In the genomic region with DNA sequence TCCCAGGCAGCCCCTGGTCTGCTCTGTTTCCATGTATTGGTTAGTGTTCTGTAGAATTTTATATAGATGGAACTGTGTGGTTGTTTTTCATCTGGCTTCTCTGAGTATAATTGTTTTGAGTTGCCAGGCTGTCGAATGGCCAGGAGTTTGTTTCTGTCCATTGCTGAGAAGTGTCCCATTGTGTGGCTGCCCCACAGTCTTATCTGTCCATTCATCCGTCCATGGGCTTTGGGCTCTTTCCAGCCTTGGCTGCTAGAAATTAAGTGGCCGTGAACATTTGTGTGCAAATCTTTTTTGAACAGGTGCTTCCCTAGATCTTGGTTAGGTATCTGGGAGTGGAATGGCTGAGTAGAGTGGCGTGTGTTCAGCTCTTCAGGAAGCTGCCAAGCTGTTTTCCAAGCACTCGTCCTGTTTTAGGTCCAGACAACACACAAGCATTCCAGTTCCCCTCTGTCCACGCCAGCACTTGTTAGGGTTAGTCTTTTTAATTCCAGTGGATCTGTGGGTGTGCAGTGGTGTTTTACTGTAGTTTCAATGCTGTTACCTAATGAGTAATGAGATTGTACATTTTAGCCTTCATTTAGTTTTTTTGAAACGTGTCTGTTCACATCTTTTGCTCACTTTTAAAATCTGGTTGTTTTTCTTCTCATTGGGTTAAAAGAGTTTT, we compare ENCODE assay signal across 20 cellular contexts.
"Had no signal": no experiment of that assay in that cellular context is flagged by ENCODE, and none has a peak within 500 bp of the region (broad histone marks: within the 10 kb centered on the region; RNA-seq: fewer than 3 reads in every experiment).

No MANE protein-coding gene starts in this region.

- H3K4me3 Mint-ChIP-seq: activated CD4-positive, alpha-beta memory T cell treated with anti-CD3 and anti-CD28 coated beads for 36 hours; brain; dendritic cell treated with granulocyte-macrophage colony-stimulating factor and Interleukin-4, amounts not matched to agents 40 ng/mL and 50 ng/mL, for 4 days; nephron; stimulated activated naive CD8-positive, alpha-beta T cell treated with anti-CD3 and anti-CD28 coated beads, Interleukin-15, Interleukin-2, amounts not matched to agents 100 ng/mL and 50 ng/mL, for 24 hours had no signal

- DNase-seq: activated CD4-positive, alpha-beta memory T cell treated with anti-CD3 and anti-CD28 coated beads for 36 hours; activated CD4-positive, alpha-beta T cell treated with anti-CD3 and anti-CD28 coated beads for 48 hours; activated CD4-positive, CD25-positive, alpha-beta regulatory T cell; anterior cingulate cortex; effector CD4-positive, alpha-beta T cell; foreskin melanocyte; hippocampal formation; left ventricle myocardium inferior; midbrain; ovary; stimulated activated CD4-positive, alpha-beta T cell treated with anti-CD3 and anti-CD28 coated beads, Interleukin-2, amount 100 ng/mL, for 48 hours; stimulated activated CD8-positive, alpha-beta memory T cell treated with anti-CD3 and anti-CD28 coated beads, Interleukin-4, amount 100 ng/mL, for 48 hours had no signal

- H3K27me3 Mint-ChIP-seq: activated CD4-positive, alpha-beta memory T cell treated with anti-CD3 and anti-CD28 coated beads for 36 hours; brain; dendritic cell treated with granulocyte-macrophage colony-stimulating factor and Interleukin-4, amounts not matched to agents 40 ng/mL and 50 ng/mL, for 4 days; stimulated activated naive CD8-positive, alpha-beta T cell treated with anti-CD3 and anti-CD28 coated beads, Interleukin-15, Interleukin-2, amounts not matched to agents 100 ng/mL and 50 ng/mL, for 24 hours had no signal

- H3K27ac ChIP-seq: left ventricle myocardium inferior, neutrophil, ovary, tibial nerve had no signal

- H3K36me3 ChIP-seq: ovary had no signal

- H3K4me3 ChIP-seq: left ventricle myocardium inferior, ovary, prostate gland, tibial nerve had no signal

- H3K9me3 ChIP-seq: neutrophil, ovary, prostate gland had no signal

- H3K27me3 ChIP-seq: neutrophil, ovary, tibial nerve had no signal

- H3K4me1 ChIP-seq: prostate gland had no signal

- H3K27ac Mint-ChIP-seq: dendritic cell treated with granulocyte-macrophage colony-stimulating factor and Interleukin-4, amounts not matched to agents 40 ng/mL and 50 ng/mL, for 4 days; stimulated activated naive CD8-positive, alpha-beta T cell treated with anti-CD3 and anti-CD28 coated beads, Interleukin-15, Interleukin-2, amounts not matched to agents 100 ng/mL and 50 ng/mL, for 24 hours had no signal

- ATAC-seq: esophagus mucosa had no signal
